ENCODE assay signal across 21 cellular contexts in genomic region chr2:218615868-218616315, GRCh38. TPM values are rescaled to one million over a fixed set of nuclear protein-coding genes. Genes with fewer than 3 reads are reported as not detected.
A peak's percentile ranks its signal among the peaks of the same experiment; 100 is the strongest.
DNase-seq lines count a peak whose midpoint lies in the region; ATAC-seq, FAIRE-seq and TF ChIP-seq lines count a peak whose summit lies in the region.
"Had no signal": no experiment of that assay in that cellular context is flagged by ENCODE, and none has a peak within 500 bp of the region (broad histone marks: within the 10 kb centered on the region; RNA-seq: fewer than 3 reads in every experiment).

No MANE protein-coding gene starts in this region.

- no peaks in the 10 kb centered on the region for H3K27me3 ChIP-seq in H1 (replicated peaks in 1 of 4; ENCODE audit: control insufficient read depth in 3 of 4, extremely low read depth in 1 of 4, insufficient read depth in 3 of 4, low read length in 3 of 4)
- H3K27me3 ChIP-seq in psoas muscle (ENCODE audit: insufficient read depth in 3 of 3, low read length in 2 of 3): no peaks in the 10 kb centered on the region

- no peak overlapping the region for H2BK120ac ChIP-seq in H1 (replicated peaks; ENCODE audit: low read depth, low read length)

- no peak overlapping the region for H4K91ac ChIP-seq in H1 (replicated peaks; ENCODE audit: insufficient read length, low read length)

- no peak for FAIRE-seq in A549 (lab: Jason Lieb, UNC)
- FAIRE-seq in H1 (lab: Jason Lieb, UNC): no peak
- FAIRE-seq: GM19239, RCC 7860 had no signal

- H3K23me2 ChIP-seq in H1 (ENCODE audit: low read depth, low read length): no peaks in the 10 kb centered on the region

- no peak for DNase-seq in A549 (ENCODE audit: low read depth in 1 of 2, low spot score in 1 of 2)
- DNase-seq in H1 (ENCODE audit: low read depth in 1 of 2, low spot score in 2 of 2): no peak
- peak; percentile 79 for DNase-seq in left lobe of liver (ENCODE audit: low spot score)
- peak in 1 of 2 donors; percentile 57 for DNase-seq in psoas muscle
- DNase-seq in HK-2 (ENCODE audit: unreplicated experiment): no peak
- DNase-seq: CD4-positive, alpha-beta memory T cell; DMS153; GF-D8; NCI-H1436; NCI-H1930; NCI-H446; NCI-H69; SHP77; SK-N-SH had no signal

- no peaks in the 10 kb centered on the region for H3K79me2 ChIP-seq in H1 (ENCODE audit: control insufficient read depth in 1 of 2, insufficient read depth in 2 of 2, low read length in 2 of 2)

- no peak overlapping the region for H2BK12ac ChIP-seq in H1 (ENCODE audit: low read depth, low read length)

- no peak overlapping the region for H3K4ac ChIP-seq in H1 (replicated peaks; ENCODE audit: insufficient read length, low read depth, low read length)

- H3K9me3 ChIP-seq in A549 (no peaks in the 10 kb centered on the region), H1 (ENCODE audit: insufficient read depth in 2 of 2, low read depth in 1 of 2, low read length in 1 of 2) (no peaks in the 10 kb centered on the region), psoas muscle (no peaks in the 10 kb centered on the region)
- H3K9me3 ChIP-seq: SK-N-SH had no signal

- H3K4me2 ChIP-seq in A549: no peak overlapping the region
- no peak overlapping the region for H3K4me2 ChIP-seq in H1 (ENCODE audit: insufficient read depth in 1 of 2, low read depth in 2 of 2, low read length in 2 of 2)
- H3K4me2 ChIP-seq: KMS-11, SK-N-SH had no signal

- H3K36me3 ChIP-seq in H1 (ENCODE audit: control insufficient read depth in 2 of 4, insufficient read depth in 4 of 4, low read length in 3 of 4) (no peaks in the 10 kb centered on the region), psoas muscle (ENCODE audit: insufficient read depth in 1 of 2, low read depth in 1 of 2) (peaks cover 0 to 50% of the 10 kb centered on the region in 2 donors)

- H2AK5ac ChIP-seq in H1 (ENCODE audit: low read depth, low read length): no peak overlapping the region

- intact Hi-C loops in psoas muscle (cut with DNase I): no loop called here

- POLR2A ChIA-PET in A549 (lab: Yijun Ruan, JAX) (no interaction called here), H1 (lab: Charles Lee; ENCODE audit: partially characterized antibody) (interaction anchor here (0.8 to 1.2 kb wide), 3 partner anchors 9 to 17 kb away, joined by 3 to 4 read pairs (median 3); no protein-coding TSS in a partner anchor)

- CTCF ChIA-PET in A549 (lab: Yijun Ruan, JAX): interaction anchor here (1.2 kb wide), 1 partner anchor 43 kb away, joined by 3 read pairs; no protein-coding TSS in a partner anchor
- CTCF ChIA-PET in H1 (lab: Charles Lee; ENCODE audit: partially characterized antibody): interaction anchor here (0.5 to 2.9 kb wide), 5 partner anchors 8 to 1656 kb away, joined by 3 to 13 read pairs (median 3); partner anchors contain the start of gene PLCD4

- H3K4me1 ChIP-seq in A549: no peaks in the 10 kb centered on the region
- no peaks in the 10 kb centered on the region for H3K4me1 ChIP-seq in H1 (replicated peaks in 1 of 4; ENCODE audit: control insufficient read depth in 3 of 4, insufficient read depth in 4 of 4, low read length in 3 of 4)
- H3K4me1 ChIP-seq in psoas muscle: peaks cover 22% of the 10 kb centered on the region

- H3K27ac ChIP-seq in A549: no peak overlapping the region
- no peak overlapping the region for H3K27ac ChIP-seq in H1 (ENCODE audit: low read depth, low read length)
- H3K27ac ChIP-seq in psoas muscle: peak overlapping the region; percentile 71
- H3K27ac ChIP-seq: KMS-11 had no signal

- TF ChIP-seq RAD21 in A549 (conservative IDR thresholded peaks at IDR 0.05 in 1 of 2, IDR thresholded peaks at IDR 0.05 in 1 of 2): no peak
- TF ChIP-seq RAD21 in H1 (IDR thresholded peaks at IDR 0.05 in 1 of 2, conservative IDR thresholded peaks at IDR 0.05 in 1 of 2; ENCODE audit: low read depth in 2 of 2, low read length in 2 of 2): no peak

- no peak overlapping the region for H3K9ac ChIP-seq in H1 (replicated peaks in 1 of 4; ENCODE audit: extremely low read depth in 1 of 4, low read depth in 3 of 4, low read length in 3 of 4)
- H3K9ac ChIP-seq: KMS-11, SK-N-SH had no signal

- H2BK5ac ChIP-seq in H1 (ENCODE audit: low read depth, low read length): no peak overlapping the region

- H3K14ac ChIP-seq in H1 (ENCODE audit: insufficient read length): no peak overlapping the region

- H2AFZ ChIP-seq in H1 (ENCODE audit: low read length): 0 out of 2 replicates have a peak overlapping the region, but pooled peaks have one; percentile 26

- ATAC-seq in A549 (peak; percentile 23 to 43; a peak in 4 of 6 replicates), left lobe of liver (peak; percentile 100), psoas muscle (peak; percentile 52 to 84 (median 73)), HG03097 (IDR thresholded peaks at IDR 0.05; ENCODE audit: low FRiP score, unreplicated experiment) (no peak), GM19455 (IDR thresholded peaks at IDR 0.05; ENCODE audit: unreplicated experiment) (no peak), GM18502 (IDR thresholded peaks at IDR 0.05; ENCODE audit: poor library complexity, unreplicated experiment) (no peak)

- no peak overlapping the region for H3K18ac ChIP-seq in H1 (ENCODE audit: extremely low read depth, low read length)

- H2BK20ac ChIP-seq in H1 (ENCODE audit: low read length): no peak overlapping the region

- no peak for TF ChIP-seq POLR2A in A549 (IDR thresholded peaks at IDR 0.05; ENCODE audit: low read length)
- TF ChIP-seq POLR2A in H1 (IDR thresholded peaks at IDR 0.05; ENCODE audit: control extremely low read depth in 1 of 2, low read depth in 2 of 2, low read length in 2 of 2): no peak

- 70% methylated on average over 6 of the region's 6 CpGs for WGBS in A549 (ENCODE audit: missing lambda C conversion rate)
- 93% methylated on average over 6 of the region's 6 CpGs; no CpG with 5 or more reads in 1 of the 2 experiments for WGBS in H1 (ENCODE audit: extremely low coverage in 1 of 2, insufficient coverage in 1 of 2, insufficient read length in 1 of 2, insufficient replicate concordance in 2 of 2, low coverage in 1 of 2, low lambda C conversion rate in 2 of 2, missing lambda C conversion rate in 1 of 2), 2 experiments
- WGBS in psoas muscle, 3 donors: 36 to 51% (median 36%) methylated on average over 6 of the region's 6 CpGs

- H2BK15ac ChIP-seq in H1 (ENCODE audit: low read length): no peak overlapping the region

- H4K20me1 ChIP-seq in H1 (replicated peaks in 1 of 2; ENCODE audit: control insufficient read depth in 1 of 2, insufficient read depth in 2 of 2, low read length in 2 of 2): no peaks in the 10 kb centered on the region

- no peak overlapping the region for H3K56ac ChIP-seq in H1 (replicated peaks; ENCODE audit: insufficient read length, low read depth, low read length)

- no peak overlapping the region for H4K5ac ChIP-seq in H1 (ENCODE audit: insufficient read length, low read depth, low read length)

- TF ChIP-seq CTCF in A549 (IDR thresholded peaks at IDR 0.05) (no peak), H1 (IDR thresholded peaks at IDR 0.05; ENCODE audit: control extremely low read depth in 1 of 3, insufficient read depth in 1 of 3, low read depth in 1 of 3, low read length in 3 of 3) (no peak), psoas muscle (IDR thresholded peaks at IDR 0.05) (no peak)

- TF ChIP-seq EP300 in A549 (IDR thresholded peaks at IDR 0.05) (no peak), H1 (IDR thresholded peaks at IDR 0.05; ENCODE audit: borderline replicate concordance in 1 of 2, low read depth in 2 of 2, low read length in 2 of 2) (no peak)

- no peak overlapping the region for H4K8ac ChIP-seq in H1 (ENCODE audit: extremely low read depth, insufficient read depth, low read length)

- no peak overlapping the region for H3K23ac ChIP-seq in H1 (ENCODE audit: insufficient read length)

- H3K79me1 ChIP-seq in H1 (ENCODE audit: low read depth, low read length): no peaks in the 10 kb centered on the region

- H3K4me3 ChIP-seq in A549 (no peak overlapping the region), H1 (ENCODE audit: extremely low read depth in 1 of 4, insufficient read depth in 2 of 4, low read depth in 3 of 4, low read length in 4 of 4) (no peak overlapping the region), psoas muscle (no peak overlapping the region)

RNA-seq across cellular contexts. Expression of gene PLCD4, which starts 8.2 kb away (rescaled TPM):
- polyA plus RNA-seq in A549 (2011; rRNA removed) (2.5 and 2.8 TPM in 2 replicates), A549 (2017; fragmentation: RNase III; extraction: RNeasy Plus Mini Kit Qiagen cat#74134 plus additional on column Dnase treatment) (0.83 to 1.7 TPM (median 1.2 TPM) in 3 replicates), H1 (2011; rRNA removed) (0.16 and 0.21 TPM in 2 replicates), psoas muscle (10 to 100 TPM in 2 of 3 donors, 1 to 10 TPM in 1; 1.4 to 39.7 (median 15.9) TPM)
- 0.56 and 0.61 TPM in 2 replicates for polyA plus RNA-seq in A549 (2012; cell fraction: cytosol; rRNA removed)
- 2.7 and 2.9 TPM in 2 replicates for polyA plus RNA-seq in A549 (2012; cell fraction: nucleus; rRNA removed)
- 1.5 and 4.1 TPM in 2 replicates for polyA minus RNA-seq in A549 (2011; rRNA and poly(A)+ RNA removed)
- 0.50 and 0.61 TPM in 2 replicates for total RNA-seq in H1 (2021; fragmentation: NEBNext Ultra II Directional; extraction: Animal tissue kit (Norgen Biotek cat#: 25700))
- 0.08 TPM for polyA plus RNA-seq in H1 (2011; cell fraction: cytosol; rRNA removed)
- 0.94 TPM for polyA plus RNA-seq in H1 (2011; cell fraction: nucleus; rRNA removed)
- polyA plus RNA-seq in H1 (2012, experiment 1 of 2): 1.6 to 2.9 TPM (median 2.4 TPM) in 4 replicates
- polyA plus RNA-seq in H1 (2012, experiment 2 of 2): 0.56 TPM
- polyA plus RNA-seq in H1 (2013, experiment 1 of 2): 0.16 TPM
- polyA plus RNA-seq in H1 (2013, experiment 2 of 2): 0.17 TPM
- 0.34 and 0.69 TPM in 2 replicates for polyA minus RNA-seq in H1 (2011; rRNA and poly(A)+ RNA removed)
- not detected for polyA minus RNA-seq in H1 (2011; cell fraction: cytosol; rRNA and poly(A)+ RNA removed)
- 0.40 TPM for polyA minus RNA-seq in H1 (2011; cell fraction: nucleus; rRNA and poly(A)+ RNA removed)
- total RNA-seq in left lobe of liver (0.43 TPM), psoas muscle (10 to 100 TPM; 20.3 to 85.2 (median 43.0) TPM)
- total RNA-seq: HT-29 had no signal

RNA-seq across cellular contexts. Expression of gene ZNF142, which starts 43.5 kb away (rescaled TPM):
- polyA plus RNA-seq in A549 (2011; rRNA removed) (6.3 and 9.5 TPM in 2 replicates), A549 (2017; fragmentation: RNase III; extraction: RNeasy Plus Mini Kit Qiagen cat#74134 plus additional on column Dnase treatment) (10.7 to 11.4 TPM (median 10.7 TPM) in 3 replicates), H1 (2011; rRNA removed) (9.4 and 18.5 TPM in 2 replicates), psoas muscle (10 to 100 TPM in 1 of 3 donors, 1 to 10 TPM in 2; 1.8 to 21.9 (median 6.9) TPM)
- polyA plus RNA-seq in A549 (2012; cell fraction: cytosol; rRNA removed): 11.0 and 12.8 TPM in 2 replicates
- polyA plus RNA-seq in A549 (2012; cell fraction: nucleus; rRNA removed): 27.2 and 38.2 TPM in 2 replicates
- 26.9 and 35.0 TPM in 2 replicates for polyA minus RNA-seq in A549 (2011; rRNA and poly(A)+ RNA removed)
- total RNA-seq in H1 (2021; fragmentation: NEBNext Ultra II Directional; extraction: Animal tissue kit (Norgen Biotek cat#: 25700)): 32.5 and 37.9 TPM in 2 replicates
- 6.2 TPM for polyA plus RNA-seq in H1 (2011; cell fraction: cytosol; rRNA removed)
- polyA plus RNA-seq in H1 (2011; cell fraction: nucleus; rRNA removed): 31.4 TPM
- polyA plus RNA-seq in H1 (2012, experiment 1 of 2): 12.6 to 16.3 TPM (median 15.5 TPM) in 4 replicates
- polyA plus RNA-seq in H1 (2012, experiment 2 of 2): 10.9 TPM
- 14.0 TPM for polyA plus RNA-seq in H1 (2013, experiment 1 of 2)
- 12.6 TPM for polyA plus RNA-seq in H1 (2013, experiment 2 of 2)
- polyA minus RNA-seq in H1 (2011; rRNA and poly(A)+ RNA removed): 25.8 and 30.7 TPM in 2 replicates
- 15.5 TPM for polyA minus RNA-seq in H1 (2011; cell fraction: cytosol; rRNA and poly(A)+ RNA removed)
- 45.2 TPM for polyA minus RNA-seq in H1 (2011; cell fraction: nucleus; rRNA and poly(A)+ RNA removed)
- total RNA-seq in left lobe of liver (9.8 TPM), psoas muscle (10 to 100 TPM; 12.0 to 33.5 (median 30.1) TPM)

RNA-seq across cellular contexts. Expression of gene BCS1L, which starts 43.6 kb away (rescaled TPM):
- polyA plus RNA-seq in A549 (2011; rRNA removed) (47.1 and 47.2 TPM in 2 replicates), A549 (2017; fragmentation: RNase III; extraction: RNeasy Plus Mini Kit Qiagen cat#74134 plus additional on column Dnase treatment) (46.3 to 52.7 TPM (median 47.5 TPM) in 3 replicates), H1 (2011; rRNA removed) (37.1 and 60.4 TPM in 2 replicates), psoas muscle (10 to 100 TPM; 13.1 to 50.1 (median 31.4) TPM)
- polyA plus RNA-seq in A549 (2012; cell fraction: cytosol; rRNA removed): 86.0 and 89.3 TPM in 2 replicates
- polyA plus RNA-seq in A549 (2012; cell fraction: nucleus; rRNA removed): 154 and 158 TPM in 2 replicates
- 47.4 and 60.0 TPM in 2 replicates for polyA minus RNA-seq in A549 (2011; rRNA and poly(A)+ RNA removed)
- 22.0 and 23.7 TPM in 2 replicates for total RNA-seq in H1 (2021; fragmentation: NEBNext Ultra II Directional; extraction: Animal tissue kit (Norgen Biotek cat#: 25700))
- polyA plus RNA-seq in H1 (2011; cell fraction: cytosol; rRNA removed): 51.8 TPM
- 113 TPM for polyA plus RNA-seq in H1 (2011; cell fraction: nucleus; rRNA removed)
- 33.2 to 38.3 TPM (median 36.6 TPM) in 4 replicates for polyA plus RNA-seq in H1 (2012, experiment 1 of 2)
- polyA plus RNA-seq in H1 (2012, experiment 2 of 2): 28.6 TPM
- 24.9 TPM for polyA plus RNA-seq in H1 (2013, experiment 1 of 2)
- polyA plus RNA-seq in H1 (2013, experiment 2 of 2): 24.6 TPM
- 18.8 and 24.6 TPM in 2 replicates for polyA minus RNA-seq in H1 (2011; rRNA and poly(A)+ RNA removed)
- 18.3 TPM for polyA minus RNA-seq in H1 (2011; cell fraction: cytosol; rRNA and poly(A)+ RNA removed)
- polyA minus RNA-seq in H1 (2011; cell fraction: nucleus; rRNA and poly(A)+ RNA removed): 13.0 TPM
- total RNA-seq in left lobe of liver (38.7 TPM), psoas muscle (10 to 100 TPM; 24.3 to 40.5 (median 26.8) TPM)

RNA-seq across cellular contexts. Expression of gene CNOT9, which starts 47.3 kb away (rescaled TPM):
- polyA plus RNA-seq in A549 (2011; rRNA removed) (86.7 and 87.4 TPM in 2 replicates), A549 (2017; fragmentation: RNase III; extraction: RNeasy Plus Mini Kit Qiagen cat#74134 plus additional on column Dnase treatment) (40.1 to 42.7 TPM (median 40.9 TPM) in 3 replicates), H1 (2011; rRNA removed) (64.3 and 79.3 TPM in 2 replicates), psoas muscle (10 to 100 TPM; 12.3 to 20.6 (median 20.1) TPM)
- polyA plus RNA-seq in A549 (2012; cell fraction: cytosol; rRNA removed): 42.6 and 43.3 TPM in 2 replicates
- polyA plus RNA-seq in A549 (2012; cell fraction: nucleus; rRNA removed): 55.5 and 61.7 TPM in 2 replicates
- 107 and 112 TPM in 2 replicates for polyA minus RNA-seq in A549 (2011; rRNA and poly(A)+ RNA removed)
- 78.1 and 81.2 TPM in 2 replicates for total RNA-seq in H1 (2021; fragmentation: NEBNext Ultra II Directional; extraction: Animal tissue kit (Norgen Biotek cat#: 25700))
- polyA plus RNA-seq in H1 (2011; cell fraction: cytosol; rRNA removed): 62.1 TPM
- 66.0 TPM for polyA plus RNA-seq in H1 (2011; cell fraction: nucleus; rRNA removed)
- 54.7 to 64.3 TPM (median 60.5 TPM) in 4 replicates for polyA plus RNA-seq in H1 (2012, experiment 1 of 2)
- polyA plus RNA-seq in H1 (2012, experiment 2 of 2): 32.4 TPM
- polyA plus RNA-seq in H1 (2013, experiment 1 of 2): 51.5 TPM
- polyA plus RNA-seq in H1 (2013, experiment 2 of 2): 50.8 TPM
- 169 and 221 TPM in 2 replicates for polyA minus RNA-seq in H1 (2011; rRNA and poly(A)+ RNA removed)
- polyA minus RNA-seq in H1 (2011; cell fraction: cytosol; rRNA and poly(A)+ RNA removed): 94.4 TPM
- polyA minus RNA-seq in H1 (2011; cell fraction: nucleus; rRNA and poly(A)+ RNA removed): 74.1 TPM
- total RNA-seq in left lobe of liver (14.1 TPM), psoas muscle (10 to 100 TPM; 15.9 to 22.9 (median 17.2) TPM)

RNA-seq across cellular contexts. Expression of gene USP37, which starts 47.7 kb away (rescaled TPM):
- polyA plus RNA-seq in A549 (2011; rRNA removed): 10.9 and 12.8 TPM in 2 replicates
- polyA plus RNA-seq in A549 (2012; cell fraction: cytosol; rRNA removed): 1.5 and 1.6 TPM in 2 replicates
- polyA plus RNA-seq in A549 (2012; cell fraction: nucleus; rRNA removed): 1.2 and 2.1 TPM in 2 replicates
- polyA plus RNA-seq in A549 (2017; fragmentation: RNase III; extraction: RNeasy Plus Mini Kit Qiagen cat#74134 plus additional on column Dnase treatment): 5.1 to 5.3 TPM (median 5.2 TPM) in 3 replicates
- 11.5 and 14.5 TPM in 2 replicates for polyA minus RNA-seq in A549 (2011; rRNA and poly(A)+ RNA removed)
- total RNA-seq in H1 (2021; fragmentation: NEBNext Ultra II Directional; extraction: Animal tissue kit (Norgen Biotek cat#: 25700)): 22.3 and 29.1 TPM in 2 replicates
- polyA plus RNA-seq in H1 (2011; rRNA removed): 1.9 and 3.8 TPM in 2 replicates
- 4.8 TPM for polyA plus RNA-seq in H1 (2011; cell fraction: cytosol; rRNA removed)
- polyA plus RNA-seq in H1 (2011; cell fraction: nucleus; rRNA removed): 4.2 TPM
- 4.3 to 10.0 TPM (median 6.6 TPM) in 4 replicates for polyA plus RNA-seq in H1 (2012, experiment 1 of 2)
- polyA plus RNA-seq in H1 (2012, experiment 2 of 2): 0.80 TPM
- polyA plus RNA-seq in H1 (2013, experiment 1 of 2): 9.1 TPM
- polyA plus RNA-seq in H1 (2013, experiment 2 of 2): 8.6 TPM
- polyA minus RNA-seq in H1 (2011; rRNA and poly(A)+ RNA removed): 21.9 and 30.4 TPM in 2 replicates
- 14.7 TPM for polyA minus RNA-seq in H1 (2011; cell fraction: cytosol; rRNA and poly(A)+ RNA removed)
- polyA minus RNA-seq in H1 (2011; cell fraction: nucleus; rRNA and poly(A)+ RNA removed): 35.5 TPM
- total RNA-seq in left lobe of liver: 4.8 TPM
- total RNA-seq in psoas muscle: 10 to 100 TPM in 1 of 4 donors, 1 to 10 TPM in 3; 5.9 to 10.0 (median 7.2) TPM
- 1 to 10 TPM; 2.1 to 6.3 (median 3.4) TPM for polyA plus RNA-seq in psoas muscle

Comparison
In these comparisons a context has a peak if more than half of its experiments do, and no peak if none do; other contexts are left out.
1. ATAC-seq: peak in A549 (2 of 2), left lobe of liver (single experiment) and psoas muscle (4 of 4); none in HG03097 (single experiment), GM19455 (single experiment) and GM18502 (single experiment).
2. RNA of gene PLCD4, which starts 8.2 kb away (total RNA-seq): 20.3 to 85.2 TPM in psoas muscle; 0.50 to 0.61 TPM in H1 and 0.43 TPM in left lobe of liver (single experiment); every median in the first group is over 10 times any median in the second.